In genomic region chr14:79605863-79606262, GRCh38 we compare ENCODE assay signal across 18 cellular contexts.
DNase-seq lines count a peak whose midpoint lies in the region; ATAC-seq and TF ChIP-seq lines count a peak whose summit lies in the region.
"Had no signal": no experiment of that assay in that cellular context is flagged by ENCODE, and none has a peak within 500 bp of the region (broad histone marks: within the 10 kb centered on the region; RNA-seq: fewer than 3 reads in every experiment).

No MANE protein-coding gene starts in this region.

- peaks cover 11% of the 10 kb centered on the region for H3K4me1 Mint-ChIP-seq in mesothelial cell of epicardium
- H3K4me1 Mint-ChIP-seq: activated naive CD4-positive, alpha-beta T cell treated with anti-CD3 and anti-CD28 coated beads, Interleukin-2, amount 50 U/mL, for 24 hours; naive thymus-derived CD8-positive, alpha-beta T cell had no signal

- H3K9me3 ChIP-seq in right lobe of liver, result no peaks in the 10 kb centered on the region
- H3K9me3 ChIP-seq: colonic mucosa had no signal

- intact Hi-C loops in right lobe of liver (cut with DNase I), result no loop called here

- H3K27ac ChIP-seq in right lobe of liver, result no peak overlapping the region
- H3K27ac ChIP-seq: colonic mucosa, KMS-11 had no signal

- H3K9me3 Mint-ChIP-seq in mesothelial cell of epicardium, result no peaks in the 10 kb centered on the region

- no peaks in the 10 kb centered on the region for H3K27me3 ChIP-seq in right lobe of liver
- H3K27me3 ChIP-seq: colonic mucosa had no signal

- no peaks in the 10 kb centered on the region for H3K4me1 ChIP-seq in right lobe of liver
- H3K4me1 ChIP-seq: colonic mucosa had no signal

- peak; percentile 99 for DNase-seq in DMS79 treated with DMSO at 0.1 percent for 48 hours (lab: John Stamatoyannopoulos, UW)
- peak; percentile 97 for DNase-seq in NCI-H1694 treated with DMSO at 0.1 percent for 48 hours (lab: John Stamatoyannopoulos, UW)
- peak; percentile 88 to 93 for DNase-seq in NCI-H446 (lab: John Stamatoyannopoulos, UW)
- peak; percentile 47 for DNase-seq in globus pallidus (ENCODE audit: low spot score)
- no peak for DNase-seq in right lobe of liver
- no peak for DNase-seq in mesothelial cell of epicardium (ENCODE audit: low spot score in 2 of 2, unreplicated experiment in 2 of 2)
- DNase-seq in glomerular visceral epithelial cell (ENCODE audit: extremely low spot score), result no peak
- DNase-seq: activated CD4-positive, alpha-beta memory T cell treated with anti-CD3 and anti-CD28 coated beads for 36 hours; activated T-cell treated with anti-CD3 and anti-CD28 coated beads, Interleukin-2, amount 50 U/mL, for 24 hours; colonic mucosa; mammary epithelial cell; naive thymus-derived CD8-positive, alpha-beta T cell; stimulated activated CD4-positive, alpha-beta T cell treated with anti-CD3 and anti-CD28 coated beads, Interleukin-4, amount 100 ng/mL, for 4 hours; T-helper 2 cell had no signal

- H3K27ac Mint-ChIP-seq in mesothelial cell of epicardium, result no peak overlapping the region
- H3K27ac Mint-ChIP-seq: activated CD4-positive, alpha-beta memory T cell treated with anti-CD3 and anti-CD28 coated beads for 36 hours; activated naive CD4-positive, alpha-beta T cell treated with anti-CD3 and anti-CD28 coated beads, Interleukin-2, amount 50 U/mL, for 24 hours; activated T-cell treated with anti-CD3 and anti-CD28 coated beads, Interleukin-2, amount 50 U/mL, for 24 hours; naive thymus-derived CD8-positive, alpha-beta T cell had no signal

- no peak for TF ChIP-seq POLR2A in right lobe of liver (IDR thresholded peaks at IDR 0.05)

- TF ChIP-seq CTCF in right lobe of liver (IDR thresholded peaks at IDR 0.05), result no peak
- TF ChIP-seq CTCF in mesothelial cell of epicardium (IDR thresholded peaks at IDR 0.05; ENCODE audit: unreplicated experiment), result no peak

- H3K4me3 Mint-ChIP-seq in mesothelial cell of epicardium, result no peak overlapping the region
- H3K4me3 Mint-ChIP-seq: activated CD4-positive, alpha-beta memory T cell treated with anti-CD3 and anti-CD28 coated beads for 36 hours; activated naive CD4-positive, alpha-beta T cell treated with anti-CD3 and anti-CD28 coated beads, Interleukin-2, amount 50 U/mL, for 24 hours; activated T-cell treated with anti-CD3 and anti-CD28 coated beads, Interleukin-2, amount 50 U/mL, for 24 hours; naive thymus-derived CD8-positive, alpha-beta T cell had no signal

- H3K36me3 ChIP-seq in right lobe of liver, result no peaks in the 10 kb centered on the region
- H3K36me3 ChIP-seq: colonic mucosa had no signal

- no peaks in the 10 kb centered on the region for H3K27me3 Mint-ChIP-seq in mesothelial cell of epicardium (ENCODE audit: low read depth)
- H3K27me3 Mint-ChIP-seq: activated CD4-positive, alpha-beta memory T cell treated with anti-CD3 and anti-CD28 coated beads for 36 hours; activated naive CD4-positive, alpha-beta T cell treated with anti-CD3 and anti-CD28 coated beads, Interleukin-2, amount 50 U/mL, for 24 hours; activated T-cell treated with anti-CD3 and anti-CD28 coated beads, Interleukin-2, amount 50 U/mL, for 24 hours had no signal

- no peak for ATAC-seq in right lobe of liver
- no peak for ATAC-seq in HG03457 (IDR thresholded peaks at IDR 0.05; ENCODE audit: unreplicated experiment)
- ATAC-seq: naive thymus-derived CD8-positive, alpha-beta T cell; Right ventricle myocardium inferior had no signal

- 37% methylated on average over 4 of the region's 4 CpGs for WGBS in right lobe of liver (ENCODE audit: insufficient coverage, low coverage, low lambda C conversion rate, missing lambda C conversion rate)

- no peak overlapping the region for H3K4me3 ChIP-seq in right lobe of liver
- H3K4me3 ChIP-seq: colonic mucosa had no signal

- no peaks in the 10 kb centered on the region for H3K36me3 Mint-ChIP-seq in mesothelial cell of epicardium
- H3K36me3 Mint-ChIP-seq: activated CD4-positive, alpha-beta memory T cell treated with anti-CD3 and anti-CD28 coated beads for 36 hours; activated naive CD4-positive, alpha-beta T cell treated with anti-CD3 and anti-CD28 coated beads, Interleukin-2, amount 50 U/mL, for 24 hours; naive thymus-derived CD8-positive, alpha-beta T cell had no signal

Comparison
In these comparisons a context has a peak if more than half of its experiments do, and no peak if none do; other contexts are left out.
1. DNase-seq: peak in DMS79 treated with DMSO at 0.1 percent for 48 hours (single experiment), NCI-H1694 treated with DMSO at 0.1 percent for 48 hours (single experiment), NCI-H446 (2 of 2) and globus pallidus (single experiment); none in right lobe of liver (0 of 3), mesothelial cell of epicardium (0 of 2) and glomerular visceral epithelial cell (single experiment).